In genomic region chr9:136762915-136763648, GRCh38 we compare ENCODE assay signal across 1 cellular context.
TF ChIP-seq lines count a peak whose summit lies in the region.

No MANE protein-coding gene starts in this region.

TF ChIP-seq in K562, 482 proteins besides CTCF, POLR2A, EP300 and RAD21 (continues in another document):
- TF ChIP-seq TFAP4 (CRISPR knock-in tag; IDR thresholded peaks at IDR 0.05; ENCODE audit: borderline replicate concordance) = 0 out of 2 replicates have a peak, but pooled peaks have one; percentile 42
- peak; percentile 36 for TF ChIP-seq HMGN3 (IDR thresholded peaks at IDR 0.05; ENCODE audit: borderline replicate concordance, extremely low read depth, insufficient read length, low read depth, low read length)
- TF ChIP-seq REST (CRISPR knock-in tag; IDR thresholded peaks at IDR 0.05; ENCODE audit: low read depth) = no peak
- TF ChIP-seq CCAR2 (IDR thresholded peaks at IDR 0.05; ENCODE audit: low read depth, low read length) = no peak
- no peak for TF ChIP-seq ZSCAN32 (CRISPR knock-in tag; IDR thresholded peaks at IDR 0.05)
- TF ChIP-seq GABPB1 (CRISPR knock-in tag; IDR thresholded peaks at IDR 0.05) = no peak
- no peak for TF ChIP-seq SRSF7 (optimal IDR thresholded peaks at IDR 0.05; ENCODE audit: low read depth, low read length)
- no peak for TF ChIP-seq ZNF143 (CRISPR knock-in tag; IDR thresholded peaks at IDR 0.05)
- TF ChIP-seq SAFB2 (IDR thresholded peaks at IDR 0.05; ENCODE audit: borderline replicate concordance, low read depth, low read length, severe bottlenecking) = no peak
- no peak for TF ChIP-seq ZNF277 (CRISPR knock-in tag; IDR thresholded peaks at IDR 0.05; ENCODE audit: borderline replicate concordance)
- no peak for TF ChIP-seq POLR3G (IDR thresholded peaks at IDR 0.05; ENCODE audit: extremely low read depth, insufficient read length, insufficient replicate concordance)
- no peak for TF ChIP-seq L3MBTL2 (IDR thresholded peaks at IDR 0.05)
- no peak for TF ChIP-seq ZBTB1 (CRISPR knock-in tag; IDR thresholded peaks at IDR 0.05; ENCODE audit: borderline replicate concordance, low read depth)
- TF ChIP-seq MNT (conservative IDR thresholded peaks at IDR 0.05) = 0 out of 4 replicates have a peak, but pooled peaks of 1 of the 2 experiments have one; percentile 37
- no peak for TF ChIP-seq HCFC1 (IDR thresholded peaks at IDR 0.05; ENCODE audit: low read depth, low read length)
- no peak for TF ChIP-seq CSDE1 (IDR thresholded peaks at IDR 0.05)
- TF ChIP-seq HMG20B (CRISPR knock-in tag; IDR thresholded peaks at IDR 0.05) = no peak
- peak; percentile 41 for TF ChIP-seq FIP1L1 (IDR thresholded peaks at IDR 0.05; ENCODE audit: low read depth, low read length, poor library complexity, severe bottlenecking)
- peak; percentile 41; the same call in 1 of the 2 replicates for TF ChIP-seq ZFX (CRISPR knock-in tag; IDR thresholded peaks at IDR 0.05)
- no peak for TF ChIP-seq DNMT1 (IDR thresholded peaks at IDR 0.05)
- no peak for TF ChIP-seq DPF2 (IDR thresholded peaks at IDR 0.05)
- no peak for TF ChIP-seq ZNF253 (CRISPR knock-in tag; conservative IDR thresholded peaks at IDR 0.05)
- TF ChIP-seq SUPT5H (IDR thresholded peaks at IDR 0.05) = peak; percentile 59; the same call in 1 of the 2 replicates
- TF ChIP-seq CREM (IDR thresholded peaks at IDR 0.05; ENCODE audit: low read depth) = peak; percentile 18; the same call in 1 of the 2 replicates
- TF ChIP-seq TOE1 (IDR thresholded peaks at IDR 0.05; ENCODE audit: borderline replicate concordance) = no peak
- TF ChIP-seq TOE1 (CRISPR knock-in tag; IDR thresholded peaks at IDR 0.05; ENCODE audit: borderline replicate concordance, low read depth) = no peak
- no peak for TF ChIP-seq PTBP1 (IDR thresholded peaks at IDR 0.05; ENCODE audit: low read depth, low read length)
- no peak for TF ChIP-seq CCNT2 (IDR thresholded peaks at IDR 0.05; ENCODE audit: borderline replicate concordance, extremely low read depth, insufficient read length, low read depth, low read length)
- TF ChIP-seq SRSF3 (IDR thresholded peaks at IDR 0.05; ENCODE audit: insufficient read depth, low read length) = no peak
- TF ChIP-seq ZNF384 (IDR thresholded peaks at IDR 0.05; ENCODE audit: low read depth, low read length) = peak; percentile 81
- no peak for TF ChIP-seq ZNF511 (CRISPR knock-in tag; IDR thresholded peaks at IDR 0.05)
- TF ChIP-seq ZFP1 (CRISPR knock-in tag; IDR thresholded peaks at IDR 0.05) = no peak
- no peak for TF ChIP-seq E2F4 (CRISPR knock-in tag; IDR thresholded peaks at IDR 0.05; ENCODE audit: low read depth)
- TF ChIP-seq ZNF354B (CRISPR knock-in tag; IDR thresholded peaks at IDR 0.05) = no peak
- no peak for TF ChIP-seq ZNF133 (CRISPR knock-in tag; IDR thresholded peaks at IDR 0.05)
- no peak for TF ChIP-seq MAFG (tag; conservative IDR thresholded peaks at IDR 0.05)
- no peak for TF ChIP-seq HDAC2 (IDR thresholded peaks at IDR 0.05)
- TF ChIP-seq ZC3H4 (CRISPR knock-in tag; IDR thresholded peaks at IDR 0.05; ENCODE audit: borderline replicate concordance) = no peak
- no peak for TF ChIP-seq ZNF408 (CRISPR knock-in tag; IDR thresholded peaks at IDR 0.05; ENCODE audit: low read depth)
- no peak for TF ChIP-seq ZNF280A (IDR thresholded peaks at IDR 0.05; ENCODE audit: low read depth, partially characterized antibody)
- no peak for TF ChIP-seq SLC30A9 (CRISPR knock-in tag; IDR thresholded peaks at IDR 0.05)
- TF ChIP-seq CREB1 (IDR thresholded peaks at IDR 0.05) = no peak; the same call in 1 of the 2 replicates
- 0 out of 2 replicates have a peak, but pooled peaks have one; percentile 18 for TF ChIP-seq CREB1 (CRISPR knock-in tag; IDR thresholded peaks at IDR 0.05)
- TF ChIP-seq MAZ (CRISPR knock-in tag; conservative IDR thresholded peaks at IDR 0.05 in 1 of 2, IDR thresholded peaks at IDR 0.05 in 1 of 2) = peak; percentile 67 to 70
- no peak for TF ChIP-seq HSF4 (CRISPR knock-in tag; IDR thresholded peaks at IDR 0.05; ENCODE audit: borderline replicate concordance)
- no peak for TF ChIP-seq RAD51 (IDR thresholded peaks at IDR 0.05; ENCODE audit: borderline replicate concordance, low read depth)
- TF ChIP-seq ARID3B (CRISPR knock-in tag; IDR thresholded peaks at IDR 0.05; ENCODE audit: borderline replicate concordance) = no peak
- TF ChIP-seq FOS (IDR thresholded peaks at IDR 0.05; ENCODE audit: extremely low read depth, insufficient read length) = no peak
- no peak for TF ChIP-seq ZNF584 (CRISPR knock-in tag; IDR thresholded peaks at IDR 0.05; ENCODE audit: low read depth)
- TF ChIP-seq ZNF740 (CRISPR knock-in tag; IDR thresholded peaks at IDR 0.05) = no peak
- TF ChIP-seq ZNF740 (tag; IDR thresholded peaks at IDR 0.05) = no peak
- TF ChIP-seq ZNF436 (CRISPR knock-in tag; IDR thresholded peaks at IDR 0.05) = no peak
- no peak for TF ChIP-seq ZNF174 (CRISPR knock-in tag; IDR thresholded peaks at IDR 0.05)
- no peak for TF ChIP-seq NFE2L1 (tag; IDR thresholded peaks at IDR 0.05; ENCODE audit: borderline replicate concordance, low read depth)
- TF ChIP-seq FOXJ3 (CRISPR knock-in tag; IDR thresholded peaks at IDR 0.05) = no peak
- TF ChIP-seq SMAD1 (IDR thresholded peaks at IDR 0.05; ENCODE audit: low read depth, low read length, partially characterized antibody) = no peak
- no peak for TF ChIP-seq DIDO1 (tag; IDR thresholded peaks at IDR 0.05; ENCODE audit: low read depth)
- TF ChIP-seq ZNF586 (CRISPR knock-in tag; conservative IDR thresholded peaks at IDR 0.05) = no peak
- no peak for TF ChIP-seq ZNF140 (CRISPR knock-in tag; IDR thresholded peaks at IDR 0.05)
- no peak for TF ChIP-seq RBM14 (IDR thresholded peaks at IDR 0.05; ENCODE audit: borderline replicate concordance, insufficient read depth, low read depth, low read length)
- no peak for TF ChIP-seq ARID2 (IDR thresholded peaks at IDR 0.05)
- no peak for TF ChIP-seq ZNF655 (CRISPR knock-in tag; IDR thresholded peaks at IDR 0.05)
- TF ChIP-seq SNRNP70 (optimal IDR thresholded peaks at IDR 0.05; ENCODE audit: low read depth, low read length) = no peak
- no peak for TF ChIP-seq RUNX1 (IDR thresholded peaks at IDR 0.05; ENCODE audit: low read depth)
- no peak for TF ChIP-seq ZFPM2 (CRISPR knock-in tag; IDR thresholded peaks at IDR 0.05)
